ENCODE assay signal across 22 cellular contexts in the genomic region with DNA sequence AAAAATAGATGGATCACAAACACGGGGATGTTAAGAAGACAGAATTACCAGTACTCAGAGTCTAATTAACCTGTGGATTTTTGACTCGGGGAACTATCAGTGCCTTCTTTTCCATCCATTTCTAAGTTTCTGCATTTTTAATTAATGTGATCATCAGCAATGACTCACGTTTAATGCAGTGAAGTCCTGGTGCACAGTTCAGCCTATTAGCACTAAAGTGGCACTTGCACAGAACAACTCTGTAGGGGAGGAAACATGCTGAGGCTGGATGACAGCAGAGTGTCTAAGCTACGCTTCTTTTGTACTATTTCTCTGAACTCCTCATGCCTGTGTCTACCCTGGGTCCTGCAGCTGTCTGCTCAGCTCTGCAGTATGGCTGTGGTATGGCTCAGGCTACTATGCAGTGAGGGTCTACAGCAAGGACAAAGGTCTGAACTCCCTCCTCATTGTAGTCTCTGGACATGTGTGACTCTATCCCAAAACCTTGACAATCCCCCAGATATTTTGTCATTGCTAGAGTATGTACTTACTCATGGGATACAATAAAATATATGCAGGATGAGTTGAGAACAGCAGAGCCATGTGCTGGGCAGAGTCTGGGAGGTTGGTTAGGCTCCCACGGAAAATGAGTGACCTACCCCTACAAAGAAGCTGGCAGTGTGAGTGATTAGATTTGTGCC.
DNase-seq lines count a peak whose midpoint lies in the region; ATAC-seq lines count a peak whose summit lies in the region.
"Had no signal": no experiment of that assay in that cellular context is flagged by ENCODE, and none has a peak within 500 bp of the region (broad histone marks: within the 10 kb centered on the region; RNA-seq: fewer than 3 reads in every experiment).

No MANE protein-coding gene starts in this region.

- H2BK5ac ChIP-seq in mesendoderm (ENCODE audit: low read length), result no peak overlapping the region

- H3K79me2 ChIP-seq in mesendoderm (ENCODE audit: control insufficient read depth, insufficient read depth, low read length) (no peaks in the 10 kb centered on the region), Karpas-422 (ENCODE audit: low read length) (no peaks in the 10 kb centered on the region)

- H4K8ac ChIP-seq in mesendoderm (ENCODE audit: low read depth, low read length), result no peak overlapping the region

- H3K27ac ChIP-seq in mesendoderm (ENCODE audit: low read depth, low read length) (no peak overlapping the region), Karpas-422 (ENCODE audit: low read length) (no peak overlapping the region)
- H3K27ac ChIP-seq: adrenal gland, heart left ventricle, WERI-Rb-1 had no signal

- no CpG with 5 or more reads among the region's 5 CpGs for WGBS in mesendoderm (ENCODE audit: extremely low coverage, insufficient coverage, low lambda C conversion rate)

- DNase-seq in AG08396 (ENCODE audit: low spot score) (peak; percentile 6), LHCN-M2 (ENCODE audit: low read depth) (peak; percentile 4), mesendoderm (no peak), Karpas-422 (no peak), NCI-H446 treated with DMSO at 0.1 percent for 48 hours (lab: John Stamatoyannopoulos, UW) (no peak)
- DNase-seq: activated CD4-positive, alpha-beta T cell treated with anti-CD3 and anti-CD28 coated beads, Interleukin-2, amount 50 U/mL, for 4 hours; activated gamma-delta T cell; adrenal gland; CD8-positive, alpha-beta T cell; central memory CD4-positive, alpha-beta T cell; DMS79 treated with DMSO at 0.1 percent for 48 hours; HCEC 1CT; heart left ventricle; NCI-H1092 treated with DMSO at 0.1 percent for 48 hours; NCI-H526; stimulated activated CD4-positive, alpha-beta T cell treated with anti-CD3 and anti-CD28 coated beads, Interleukin-2, amount 100 ng/mL, for 48 hours; WERI-Rb-1 had no signal

- peak; percentile 60 for ATAC-seq in esophagus mucosa
- no peak for ATAC-seq in HG02763 (IDR thresholded peaks at IDR 0.05; ENCODE audit: unreplicated experiment)
- no peak for ATAC-seq in HG02938 (IDR thresholded peaks at IDR 0.05; ENCODE audit: unreplicated experiment)
- ATAC-seq: CD8-positive, alpha-beta T cell; K562 had no signal

- no peak overlapping the region for H2AFZ ChIP-seq in Karpas-422 (ENCODE audit: low read length)

- H3K9me2 ChIP-seq in Karpas-422 (replicated peaks; ENCODE audit: insufficient read depth, low read length), result no peaks in the 10 kb centered on the region

- H2AK5ac ChIP-seq in mesendoderm (ENCODE audit: low read length), result no peak overlapping the region

- H3K18ac ChIP-seq in mesendoderm (ENCODE audit: low read length), result peak overlapping the region; percentile 68

- H3K4ac ChIP-seq in mesendoderm (ENCODE audit: low read depth, low read length), result no peak overlapping the region

- H3K9me3 ChIP-seq in Karpas-422 (ENCODE audit: low read length), result no peaks in the 10 kb centered on the region
- H3K9me3 ChIP-seq: adrenal gland, heart left ventricle had no signal

- H3K79me1 ChIP-seq in mesendoderm (ENCODE audit: low read length), result no peaks in the 10 kb centered on the region

- H3K4me2 ChIP-seq in mesendoderm (ENCODE audit: low read length) (no peak overlapping the region), Karpas-422 (ENCODE audit: low read depth, low read length, poor library complexity, severe bottlenecking) (no peak overlapping the region)

- H3K56ac ChIP-seq in mesendoderm (ENCODE audit: low read length), result no peak overlapping the region

- no peak overlapping the region for H3K23ac ChIP-seq in mesendoderm (ENCODE audit: low read length)

- H3K4me3 ChIP-seq in mesendoderm (ENCODE audit: low read length) (no peak overlapping the region), Karpas-422 (ENCODE audit: low read length) (no peak overlapping the region)
- H3K4me3 ChIP-seq: adrenal gland, heart left ventricle, K562, lung had no signal

- H2BK15ac ChIP-seq in mesendoderm (replicated peaks; ENCODE audit: low read depth), result no peak overlapping the region

- H3K36me3 ChIP-seq in mesendoderm (ENCODE audit: control insufficient read depth, insufficient read depth, low read length), result no peaks in the 10 kb centered on the region
- H3K36me3 ChIP-seq in Karpas-422 (ENCODE audit: insufficient read depth, low read length), result no peaks in the 10 kb centered on the region
- H3K36me3 ChIP-seq: adrenal gland, WERI-Rb-1 had no signal

- H3K27me3 ChIP-seq in mesendoderm (ENCODE audit: insufficient read depth, low read length, poor library complexity) (no peaks in the 10 kb centered on the region), Karpas-422 (ENCODE audit: low read length) (0 out of 2 replicates have a peak, but pooled peaks cover 2% of the 10 kb centered on the region)
- H3K27me3 ChIP-seq: adrenal gland, heart left ventricle had no signal

- H2BK120ac ChIP-seq in mesendoderm (ENCODE audit: low read depth, low read length), result no peak overlapping the region

- H4K20me1 ChIP-seq in Karpas-422 (ENCODE audit: insufficient read depth, low read depth, low read length), result no peaks in the 10 kb centered on the region

- H3K9ac ChIP-seq in mesendoderm (ENCODE audit: low read length) (no peak overlapping the region), Karpas-422 (ENCODE audit: low read length) (no peak overlapping the region)

- no peaks in the 10 kb centered on the region for H3K4me1 ChIP-seq in mesendoderm (ENCODE audit: control insufficient read depth, low read depth, low read length)
- H3K4me1 ChIP-seq in Karpas-422 (ENCODE audit: low read length), result no peaks in the 10 kb centered on the region

- no peak overlapping the region for H4K5ac ChIP-seq in mesendoderm (ENCODE audit: low read length)

Comparison
In these comparisons a context has a peak if more than half of its experiments do, and no peak if none do; other contexts are left out.
1. DNase-seq: peak in AG08396 (single experiment) and LHCN-M2 (single experiment); none in mesendoderm (single experiment), Karpas-422 (single experiment) and NCI-H446 treated with DMSO at 0.1 percent for 48 hours (single experiment).